9 cellular contexts compared by ENCODE assay signal in genomic region chr12:31369712-31370521, GRCh38. TPM values are rescaled to one million over a fixed set of nuclear protein-coding genes. Genes with fewer than 3 reads are reported as not detected.
DNase-seq lines count a peak whose midpoint lies in the region; ATAC-seq and TF ChIP-seq lines count a peak whose summit lies in the region.
"Had no signal": no experiment of that assay in that cellular context is flagged by ENCODE, and none has a peak within 500 bp of the region (broad histone marks: within the 10 kb centered on the region; RNA-seq: fewer than 3 reads in every experiment).

No MANE protein-coding gene starts in this region.

- no peak overlapping the region for H3K9ac ChIP-seq in parathyroid adenoma

- intact Hi-C loops in Panc1 (cut with micrococcal nuclease; ENCODE audit: unreplicated experiment) = no loop called here

- no peak overlapping the region for H3K27ac Mint-ChIP-seq in immature natural killer cell

- no peaks in the 10 kb centered on the region for H3K36me3 Mint-ChIP-seq in immature natural killer cell

- H3K9me3 ChIP-seq in Panc1 (ENCODE audit: control insufficient read depth, insufficient read depth, low read depth, low read length) = no peaks in the 10 kb centered on the region
- H3K9me3 ChIP-seq in parathyroid adenoma (ENCODE audit: control insufficient read depth, low read length) = no peaks in the 10 kb centered on the region

- peak; percentile 65 for ATAC-seq in Panc1

- H3K4me1 Mint-ChIP-seq in immature natural killer cell = no peaks in the 10 kb centered on the region

- H3K36me3 ChIP-seq in Panc1 (ENCODE audit: control insufficient read depth, insufficient read depth, low read length) (no peaks in the 10 kb centered on the region), parathyroid adenoma (ENCODE audit: control insufficient read depth, insufficient read depth, low read length) (no peaks in the 10 kb centered on the region)

- H3K4me3 ChIP-seq in Panc1 (ENCODE audit: low read depth in 2 of 2, low read length in 2 of 2) (peak overlapping the region; percentile 32 to 58), parathyroid adenoma (ENCODE audit: low read depth, low read length) (peak overlapping the region; percentile 45)

- H3K4me3 Mint-ChIP-seq in immature natural killer cell = no peak overlapping the region

- POLR2A ChIA-PET in Panc1 (lab: Charles Lee) (no interaction called here), GM10248 (lab: Yijun Ruan, JAX) (no interaction called here)

- H3K27me3 Mint-ChIP-seq in immature natural killer cell (ENCODE audit: low read depth in 3 of 3) = peaks cover 2 to 14% (median 3%) of the 10 kb centered on the region in 3 donors

- H3K27me3 ChIP-seq in Panc1 (ENCODE audit: control insufficient read depth, insufficient read depth, low read length) (no peaks in the 10 kb centered on the region), parathyroid adenoma (ENCODE audit: control insufficient read depth, insufficient read depth, low read length) (no peaks in the 10 kb centered on the region)

- no peaks in the 10 kb centered on the region for H3K79me2 ChIP-seq in parathyroid adenoma

- BruUV-seq in Panc1 (replicated peaks; lab: Mats Ljungman, UMichigan) = no TSS peak

- H3K4me2 ChIP-seq in parathyroid adenoma (ENCODE audit: low read length) = peak overlapping the region; percentile 64

- peak; percentile 96 for DNase-seq in DMS53 (lab: John Stamatoyannopoulos, UW)
- no peak for DNase-seq in Panc1 (ENCODE audit: low read depth, low spot score)
- DNase-seq in foreskin melanocyte = peak; percentile 28
- no peak for DNase-seq in 8988T
- no peak for DNase-seq in immature natural killer cell
- DNase-seq in activated CD4-positive, alpha-beta T cell treated with anti-CD3 and anti-CD28 coated beads, Interleukin-2, amount 50 U/mL, for 4 hours = no peak
- no peak for DNase-seq in GM10248 (ENCODE audit: extremely low spot score)
- DNase-seq: activated CD4-positive, alpha-beta T cell treated with anti-CD3 and anti-CD28 coated beads for 1 hour had no signal

- no peaks in the 10 kb centered on the region for H3K9me3 Mint-ChIP-seq in immature natural killer cell

- H3K4me1 ChIP-seq in Panc1 (ENCODE audit: control insufficient read depth, insufficient read depth, low read length) (peaks cover 26% of the 10 kb centered on the region), parathyroid adenoma (peaks cover 3% of the 10 kb centered on the region)

- H3K27ac ChIP-seq in Panc1 (ENCODE audit: low read length) (peak overlapping the region; percentile 82), parathyroid adenoma (no peak overlapping the region)

- peak overlapping the region; percentile 64 for H2AFZ ChIP-seq in parathyroid adenoma

- CTCF ChIA-PET in Panc1 (lab: Charles Lee) (interaction anchor here (0.6 to 1.2 kb wide), 2 partner anchors 118 to 942 kb away, joined by 3 read pairs; no protein-coding TSS in a partner anchor), GM10248 (lab: Yijun Ruan, JAX) (interaction anchor here (0.9 to 3.7 kb wide), 2 partner anchors 7 to 33 kb away, joined by 3 to 12 read pairs; no protein-coding TSS in a partner anchor)

- in situ Hi-C loops in Panc1 (cut with HindIII; ENCODE audit: low pct_unique_long_range_greater_than_20kb, low sequenced_read_pairs) = no loop called here

- TF ChIP-seq CTCF in Panc1 (IDR thresholded peaks at IDR 0.05) = no peak
- no peak for TF ChIP-seq CTCF in parathyroid adenoma (IDR thresholded peaks at IDR 0.05)
- no peak for TF ChIP-seq CTCF in GM10248 (IDR thresholded peaks at IDR 0.05; ENCODE audit: control extremely low read depth, extremely low read depth, low read depth, missing control alignments)

RNA-seq across cellular contexts. Expression of gene SINHCAF, which starts 44.0 kb away (rescaled TPM):
- 68.8 TPM for total RNA-seq in Panc1 (2021; ENCODE audit: unreplicated experiment)
- polyA plus RNA-seq in Panc1 (2012; ENCODE audit: insufficient read length) = 40.7 TPM
- polyA plus RNA-seq in immature natural killer cell = 10 to 100 TPM; 36.8 to 45.7 (median 41.9) TPM

Comparison
In these comparisons a context has a peak if more than half of its experiments do, and no peak if none do; other contexts are left out.
1. DNase-seq: peak in DMS53 (single experiment) and foreskin melanocyte (single experiment); none in Panc1 (single experiment), 8988T (single experiment), immature natural killer cell (0 of 3), activated CD4-positive, alpha-beta T cell treated with anti-CD3 and anti-CD28 coated beads, Interleukin-2, amount 50 U/mL, for 4 hours (0 of 2) and GM10248 (single experiment).